14 cellular contexts compared by ENCODE assay signal in the genomic region with DNA sequence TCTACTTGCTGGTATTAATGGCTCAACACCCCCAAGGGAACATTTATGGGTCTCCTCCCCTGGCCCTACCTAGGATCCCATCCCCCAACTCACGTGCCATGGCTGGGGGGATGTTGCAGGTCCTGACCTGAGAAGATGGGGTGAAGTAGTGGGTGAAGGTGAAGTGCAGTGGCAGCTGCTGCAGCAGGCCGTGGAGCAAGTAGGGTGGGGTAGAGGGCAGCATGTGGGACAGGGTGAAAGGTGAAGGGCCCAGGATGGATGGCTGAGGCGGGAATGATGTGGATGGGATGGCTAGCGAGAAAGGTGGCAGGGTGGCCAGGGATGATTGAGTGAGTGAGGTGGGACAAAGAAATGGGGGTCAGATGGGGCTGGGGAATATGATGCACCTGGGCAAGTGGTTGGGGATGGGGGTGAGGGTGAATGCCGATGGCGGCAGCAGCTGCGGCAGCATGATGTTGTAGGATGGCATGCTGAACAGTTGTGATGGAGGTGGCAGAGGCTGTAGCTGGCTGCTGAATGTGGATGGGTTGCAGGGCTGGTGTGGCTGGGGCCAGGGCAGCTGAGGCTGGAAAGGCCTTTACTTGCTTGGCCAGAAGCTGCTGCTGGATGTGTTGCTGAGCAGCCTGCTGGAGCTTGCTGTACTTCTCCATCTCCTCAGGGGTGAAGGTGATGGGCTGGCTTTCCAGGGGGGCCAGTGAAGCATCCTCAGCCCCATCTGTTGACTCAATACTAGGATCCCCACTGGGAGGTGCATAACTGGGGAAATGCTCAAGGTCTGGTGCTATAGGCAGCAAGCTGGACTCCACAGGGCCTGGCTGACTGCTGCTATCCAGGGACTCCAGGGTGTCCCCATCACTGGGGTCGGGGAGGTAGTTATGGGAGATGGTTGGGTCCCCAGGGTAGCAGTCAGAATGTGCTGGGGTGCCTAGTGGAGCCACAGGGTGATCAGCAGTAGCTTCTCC. TPM values are rescaled to one million over a fixed set of nuclear protein-coding genes. Genes with fewer than 3 reads are reported as not detected.
A peak's percentile ranks its signal among the peaks of the same experiment; 100 is the strongest.
DNase-seq lines count a peak whose midpoint lies in the region; ATAC-seq and TF ChIP-seq lines count a peak whose summit lies in the region.
"Had no signal": no experiment of that assay in that cellular context is flagged by ENCODE, and none has a peak within 500 bp of the region (broad histone marks: within the 10 kb centered on the region; RNA-seq: fewer than 3 reads in every experiment).

No MANE protein-coding gene starts in this region.

- H3K4me2 ChIP-seq in BLaER1 = peak overlapping the region; percentile 92
- H3K4me2 ChIP-seq: KMS-11, SK-N-SH had no signal

- no peak for DNase-seq in CD8-positive, alpha-beta T cell
- no peak for DNase-seq in central memory CD8-positive, alpha-beta T cell (ENCODE audit: low spot score in 2 of 2)
- DNase-seq in mesenteric fat pad (ENCODE audit: low spot score) (peak; percentile 78), transverse colon (no peak), GM03348 (ENCODE audit: low spot score) (no peak)
- DNase-seq: GM23248, HFFc6, NCI-H1105, NCI-H1694 treated with DMSO at 0.1 percent for 48 hours, SK-N-SH had no signal

- in situ Hi-C loops in transverse colon (cut with MboI; ENCODE audit: low pct_ligation_motif_present in 1 of 4, low pct_unique_long_range_greater_than_20kb in 1 of 4, low sequenced_read_pairs in 3 of 4) = loop anchor here in 1 of 4 donors (25.0 kb wide), 1 partner anchor 115 kb away; a partner anchor contains a TSS

- peaks cover 19% of the 10 kb centered on the region; the same call in 1 of the 2 replicates for H4K20me1 ChIP-seq in BLaER1

- H3K27me3 ChIP-seq in BLaER1 = no peaks in the 10 kb centered on the region
- no peaks in the 10 kb centered on the region for H3K27me3 ChIP-seq in CD8-positive, alpha-beta T cell (ENCODE audit: insufficient read depth, low read length)
- H3K27me3 ChIP-seq in transverse colon = no peaks in the 10 kb centered on the region

- H3K36me3 Mint-ChIP-seq in CD8-positive, alpha-beta T cell = peaks cover 59% of the 10 kb centered on the region
- peaks cover 38% of the 10 kb centered on the region for H3K36me3 Mint-ChIP-seq in central memory CD8-positive, alpha-beta T cell (ENCODE audit: insufficient read depth)

- CTCF ChIA-PET in CD8-positive, alpha-beta T cell (lab: Charles Lee) = interaction anchor here (0.9 kb wide), 1 partner anchor 43 kb away, joined by 3 read pairs; no protein-coding TSS in a partner anchor

- ATAC-seq in CD8-positive, alpha-beta T cell = no peak
- no peak for ATAC-seq in central memory CD8-positive, alpha-beta T cell (replicated peaks; ENCODE audit: extremely low read depth, poor library complexity, severe bottlenecking)
- ATAC-seq in GM18858 (IDR thresholded peaks at IDR 0.05; ENCODE audit: unreplicated experiment) = no peak

- TF ChIP-seq POLR2A in transverse colon (IDR thresholded peaks at IDR 0.05) = no peak

- peaks cover 71% of the 10 kb centered on the region for H3K36me3 ChIP-seq in BLaER1
- H3K36me3 ChIP-seq in CD8-positive, alpha-beta T cell (ENCODE audit: insufficient read depth, low read length) = peaks cover 30% of the 10 kb centered on the region
- peaks cover 0 to 27% (median 8%) of the 10 kb centered on the region in 4 donors for H3K36me3 ChIP-seq in transverse colon

- intact Hi-C loops in CD8-positive, alpha-beta T cell (cut with DNase I, micrococcal nuclease) = no loop called here
- intact Hi-C loops in transverse colon (cut with DNase I; ENCODE audit: low total_unique reads) = no loop called here

- H3K4me3 Mint-ChIP-seq in CD8-positive, alpha-beta T cell = no peak overlapping the region
- H3K4me3 Mint-ChIP-seq in central memory CD8-positive, alpha-beta T cell = no peak overlapping the region
- H3K4me3 Mint-ChIP-seq: B cell, HFFc6 had no signal

- H3K9me3 Mint-ChIP-seq in CD8-positive, alpha-beta T cell = no peaks in the 10 kb centered on the region
- no peaks in the 10 kb centered on the region for H3K9me3 Mint-ChIP-seq in central memory CD8-positive, alpha-beta T cell
- H3K9me3 Mint-ChIP-seq: HFFc6 had no signal

- H3K27ac ChIP-seq in BLaER1 (no peak overlapping the region), transverse colon (no peak overlapping the region)
- H3K27ac ChIP-seq in CD8-positive, alpha-beta T cell (ENCODE audit: low read depth, low read length) = no peak overlapping the region
- H3K27ac ChIP-seq: GM23248, KMS-11 had no signal

- no peaks in the 10 kb centered on the region for H3K4me1 Mint-ChIP-seq in CD8-positive, alpha-beta T cell (ENCODE audit: low read depth)
- H3K4me1 Mint-ChIP-seq in central memory CD8-positive, alpha-beta T cell = no peaks in the 10 kb centered on the region

- no peak for TF ChIP-seq EP300 in transverse colon (IDR thresholded peaks at IDR 0.05; ENCODE audit: low read depth)

- H3K4me3 ChIP-seq in BLaER1 = no peak overlapping the region
- no peak overlapping the region for H3K4me3 ChIP-seq in CD8-positive, alpha-beta T cell (ENCODE audit: low read depth, low read length)
- H3K4me3 ChIP-seq in transverse colon = no peak overlapping the region
- H3K4me3 ChIP-seq: GM23248 had no signal

- H3K9ac ChIP-seq in BLaER1 = no peak overlapping the region
- H3K9ac ChIP-seq: GM23248, KMS-11, SK-N-SH had no signal

- H3K9me3 ChIP-seq in BLaER1 = no peaks in the 10 kb centered on the region
- no peaks in the 10 kb centered on the region for H3K9me3 ChIP-seq in CD8-positive, alpha-beta T cell (ENCODE audit: low read length)
- H3K9me3 ChIP-seq in transverse colon = no peaks in the 10 kb centered on the region
- H3K9me3 ChIP-seq: SK-N-SH had no signal

- peak overlapping the region; percentile 55 for H3K27ac Mint-ChIP-seq in CD8-positive, alpha-beta T cell
- peak overlapping the region; percentile 71 for H3K27ac Mint-ChIP-seq in central memory CD8-positive, alpha-beta T cell (ENCODE audit: low read depth)
- H3K27ac Mint-ChIP-seq: B cell, HFFc6 had no signal

- H3K27me3 Mint-ChIP-seq in CD8-positive, alpha-beta T cell (ENCODE audit: low read depth) = no peaks in the 10 kb centered on the region
- no peaks in the 10 kb centered on the region for H3K27me3 Mint-ChIP-seq in central memory CD8-positive, alpha-beta T cell
- H3K27me3 Mint-ChIP-seq: B cell had no signal

- H3K4me1 ChIP-seq in BLaER1 (peaks cover 46% of the 10 kb centered on the region), transverse colon (no peaks in the 10 kb centered on the region)
- no peaks in the 10 kb centered on the region for H3K4me1 ChIP-seq in CD8-positive, alpha-beta T cell (ENCODE audit: insufficient read depth, low read length)

- POLR2A ChIA-PET in CD8-positive, alpha-beta T cell (lab: Charles Lee) = no interaction called here

- TF ChIP-seq CTCF in CD8-positive, alpha-beta T cell (IDR thresholded peaks at IDR 0.05) = no peak
- no peak for TF ChIP-seq CTCF in transverse colon (IDR thresholded peaks at IDR 0.05)

- 93 to 94% methylated on average over 7 to 8 of the region's 8 CpGs for WGBS in transverse colon (ENCODE audit: low coverage in 1 of 2), 2 donors

RNA-seq across cellular contexts. Expression of a gene that starts 8.3 kb away (rescaled TPM):
- 1 to 10 TPM in 1 of 2 experiments, under 1 TPM in 1; 0.28 to 1.1 TPM for total RNA-seq in CD8-positive, alpha-beta T cell
- total RNA-seq in mesenteric fat pad (1.4 TPM), transverse colon (under 1 TPM in 2 of 4 donors, not detected in 2; 0.14 to 0.32 TPM)
- total RNA-seq: GM23248 had no signal

RNA-seq across cellular contexts. Expression of a gene that starts 34.1 kb away (rescaled TPM):
- total RNA-seq in CD8-positive, alpha-beta T cell = under 1 TPM; 0.24 to 0.44 TPM
- 3.0 TPM for total RNA-seq in mesenteric fat pad
- 1 to 10 TPM in 1 of 4 donors, under 1 TPM in 2, not detected in 1; 0.14 to 7.9 (median 0.95) TPM for total RNA-seq in transverse colon

RNA-seq across cellular contexts. Expression of a gene that starts 52.7 kb away (rescaled TPM):
- total RNA-seq in CD8-positive, alpha-beta T cell = 10 to 100 TPM in 1 of 2 experiments, 1 to 10 TPM in 1; 8.5 to 13.2 TPM
- total RNA-seq in mesenteric fat pad = 278 TPM
- 1,000 to 10,000 TPM in 1 of 4 donors, 100 to 1,000 TPM in 3; 546 to 1,119 (median 694) TPM for total RNA-seq in transverse colon

Comparison
In these comparisons a context has a peak if more than half of its experiments do, and no peak if none do; other contexts are left out.
1. RNA of a gene that starts 52.7 kb away (total RNA-seq): 546 to 1,119 TPM in transverse colon and 278 TPM in mesenteric fat pad (single experiment); 8.5 to 13.2 TPM in CD8-positive, alpha-beta T cell; every median in the first group is over 10 times any median in the second.